Comparison of ENCODE assay signal across 7 cellular contexts in genomic region chr12:42482086-42482819, GRCh38.
DNase-seq lines count a peak whose midpoint lies in the region; ATAC-seq and TF ChIP-seq lines count a peak whose summit lies in the region.

No MANE protein-coding gene starts in this region.

- H3K27me3 ChIP-seq in HCT116 (ENCODE audit: insufficient read depth, low read length) (no peaks in the 10 kb centered on the region), SU-DHL-6 (ENCODE audit: low read length) (0 out of 2 replicates have a peak, but pooled peaks cover 2% of the 10 kb centered on the region)

- H3K36me3 ChIP-seq in HCT116 (ENCODE audit: control insufficient read depth in 1 of 2, insufficient read depth in 2 of 2, low read length in 2 of 2) (no peaks in the 10 kb centered on the region), SU-DHL-6 (ENCODE audit: low read length) (no peaks in the 10 kb centered on the region)

- BruUV-seq in HCT116 (replicated peaks; lab: Mats Ljungman, UMichigan): no TSS peak

- H3K4me2 ChIP-seq in HCT116 (ENCODE audit: low read length) (peak overlapping the region; percentile 92), SU-DHL-6 (ENCODE audit: low read depth, low read length, poor library complexity, severe bottlenecking) (peak overlapping the region; percentile 92)

- no peak for TF ChIP-seq POLR2A in HCT116 (IDR thresholded peaks at IDR 0.05; ENCODE audit: borderline replicate concordance, extremely low read depth, insufficient read depth, insufficient read length)

- peaks cover 11% of the 10 kb centered on the region in 2 experiments; a peak in 2 of 4 replicates for H3K4me1 ChIP-seq in HCT116 (ENCODE audit: control insufficient read depth in 1 of 2, insufficient read depth in 2 of 2, low read length in 2 of 2)

- POLR2A ChIA-PET in HCT116 (lab: Charles Lee): no interaction called here

- CTCF ChIA-PET in HCT116 (lab: Charles Lee): interaction anchor here (0.7 to 4.2 kb wide), 11 partner anchors 8 to 854 kb away, joined by 3 to 36 read pairs (median 4); no protein-coding TSS in a partner anchor

- peaks cover 51% of the 10 kb centered on the region for H3K4me1 Mint-ChIP-seq in progenitor cell of endocrine pancreas (ENCODE audit: low read depth)

- H3K27me3 Mint-ChIP-seq in progenitor cell of endocrine pancreas: no peaks in the 10 kb centered on the region

- no peaks in the 10 kb centered on the region for H4K20me1 ChIP-seq in HCT116 (ENCODE audit: insufficient read depth)
- H4K20me1 ChIP-seq in SU-DHL-6 (ENCODE audit: low read depth, low read length): no peaks in the 10 kb centered on the region

- H3K4me3 ChIP-seq in HCT116 (replicated peaks in 1 of 2; ENCODE audit: low read depth in 1 of 2, low read length in 2 of 2) (peak overlapping the region; percentile 68 to 73), SU-DHL-6 (ENCODE audit: insufficient read depth, low read length, poor library complexity, severe bottlenecking) (no peak overlapping the region), foreskin fibroblast (ENCODE audit: low read depth in 1 of 2, low read length in 2 of 2) (peak overlapping the region; percentile 69 to 84)

- H3K4me3 Mint-ChIP-seq in progenitor cell of endocrine pancreas (ENCODE audit: low read depth): peak overlapping the region; percentile 89

- H3K9me3 Mint-ChIP-seq in progenitor cell of endocrine pancreas (ENCODE audit: low read depth): no peaks in the 10 kb centered on the region

- H3K79me2 ChIP-seq in HCT116 (ENCODE audit: insufficient read depth, low read length) (no peaks in the 10 kb centered on the region), SU-DHL-6 (ENCODE audit: insufficient read depth, low read length) (no peaks in the 10 kb centered on the region)

- no peak for TF ChIP-seq CTCF in HCT116 (IDR thresholded peaks at IDR 0.05 in 2 of 3, conservative IDR thresholded peaks at IDR 0.05 in 1 of 3; ENCODE audit: borderline replicate concordance in 1 of 3, insufficient read depth in 1 of 3, low read depth in 2 of 3, low read length in 2 of 3)
- no peak for TF ChIP-seq CTCF in SU-DHL-6 (IDR thresholded peaks at IDR 0.05; ENCODE audit: insufficient read depth, low read length, poor library complexity, severe bottlenecking)
- TF ChIP-seq CTCF in foreskin fibroblast (IDR thresholded peaks at IDR 0.05; ENCODE audit: low read depth, low read length): no peak
- no peak for TF ChIP-seq CTCF in progenitor cell of endocrine pancreas (IDR thresholded peaks at IDR 0.05; ENCODE audit: unreplicated experiment)

- no peak for TF ChIP-seq RAD21 in HCT116 (IDR thresholded peaks at IDR 0.05; ENCODE audit: low read depth)

- peak overlapping the region; percentile 71 for H2AFZ ChIP-seq in HCT116 (ENCODE audit: low read depth, low read length, poor library complexity, severe bottlenecking)
- H2AFZ ChIP-seq in SU-DHL-6 (ENCODE audit: low read depth, low read length, severe bottlenecking): peak overlapping the region; percentile 64

- H3F3A ChIP-seq in SU-DHL-6 (ENCODE audit: insufficient read depth): peaks cover 4% of the 10 kb centered on the region; the same call in 1 of the 2 replicates

- peak overlapping the region; percentile 99 for H3K27ac Mint-ChIP-seq in progenitor cell of endocrine pancreas

- H3K9ac ChIP-seq in HCT116 (ENCODE audit: low read length) (no peak overlapping the region), SU-DHL-6 (ENCODE audit: low read length) (no peak overlapping the region)

- H3K27ac ChIP-seq in HCT116 (ENCODE audit: low read depth, low read length) (no peak overlapping the region), SU-DHL-6 (ENCODE audit: low read depth, low read length) (no peak overlapping the region)

- peaks cover 2% of the 10 kb centered on the region for H3K36me3 Mint-ChIP-seq in progenitor cell of endocrine pancreas (ENCODE audit: insufficient read depth)

- DNase-seq in HCT116 (ENCODE audit: low read depth, low spot score): no peak
- peak; percentile 38 to 80 for DNase-seq in foreskin fibroblast
- DNase-seq in progenitor cell of endocrine pancreas (ENCODE audit: low spot score, unreplicated experiment): no peak
- DNase-seq in 8988T: no peak
- no peak for DNase-seq in CD1c-positive myeloid dendritic cell (ENCODE audit: extremely low spot score)

- intact Hi-C loops in HCT116 (cut with micrococcal nuclease): loop anchor here (1.0 to 10.0 kb wide), 2 partner anchors 87 to 483 kb away; no protein-coding TSS in a partner anchor

- RAD21 ChIA-PET in HCT116 (lab: Charles Lee; ENCODE audit: low non-redundant PET in 1 of 2, low total read pairs in 2 of 2, uncharacterized antibody in 2 of 2, unreplicated experiment in 2 of 2): interaction anchor here (0.7 to 1.9 kb wide), 2 partner anchors 87 kb away, joined by 3 to 12 read pairs; no protein-coding TSS in a partner anchor

- H3K9me2 ChIP-seq in HCT116 (ENCODE audit: insufficient read depth) (no peaks in the 10 kb centered on the region), SU-DHL-6 (replicated peaks; ENCODE audit: insufficient read depth, low read length) (no peaks in the 10 kb centered on the region)

- ATAC-seq in HCT116 (peak; percentile 7), GM19328 (IDR thresholded peaks at IDR 0.05; ENCODE audit: unreplicated experiment) (no peak)

- H3K9me3 ChIP-seq in HCT116 (ENCODE audit: control insufficient read depth in 1 of 2, insufficient read depth in 1 of 2, low read depth in 1 of 2, low read length in 2 of 2) (no peaks in the 10 kb centered on the region), SU-DHL-6 (ENCODE audit: insufficient read depth, low read length) (no peaks in the 10 kb centered on the region)

TF ChIP-seq in HCT116, 20 proteins besides CTCF, POLR2A, EP300 and RAD21:
- TF ChIP-seq ZNF274 (IDR thresholded peaks at IDR 0.05; ENCODE audit: low read depth, low read length) (no peak), EZH2phosphoT487 (IDR thresholded peaks at IDR 0.05; ENCODE audit: borderline replicate concordance) (no peak), SRF (IDR thresholded peaks at IDR 0.05; ENCODE audit: low read depth) (no peak)

Comparison
In these comparisons a context has a peak if more than half of its experiments do, and no peak if none do; other contexts are left out.
1. DNase-seq: peak in foreskin fibroblast (2 of 2); none in HCT116 (single experiment), progenitor cell of endocrine pancreas (single experiment), 8988T (single experiment) and CD1c-positive myeloid dendritic cell (single experiment).